ENCODE assay signal across 11 cellular contexts in the genomic region with DNA sequence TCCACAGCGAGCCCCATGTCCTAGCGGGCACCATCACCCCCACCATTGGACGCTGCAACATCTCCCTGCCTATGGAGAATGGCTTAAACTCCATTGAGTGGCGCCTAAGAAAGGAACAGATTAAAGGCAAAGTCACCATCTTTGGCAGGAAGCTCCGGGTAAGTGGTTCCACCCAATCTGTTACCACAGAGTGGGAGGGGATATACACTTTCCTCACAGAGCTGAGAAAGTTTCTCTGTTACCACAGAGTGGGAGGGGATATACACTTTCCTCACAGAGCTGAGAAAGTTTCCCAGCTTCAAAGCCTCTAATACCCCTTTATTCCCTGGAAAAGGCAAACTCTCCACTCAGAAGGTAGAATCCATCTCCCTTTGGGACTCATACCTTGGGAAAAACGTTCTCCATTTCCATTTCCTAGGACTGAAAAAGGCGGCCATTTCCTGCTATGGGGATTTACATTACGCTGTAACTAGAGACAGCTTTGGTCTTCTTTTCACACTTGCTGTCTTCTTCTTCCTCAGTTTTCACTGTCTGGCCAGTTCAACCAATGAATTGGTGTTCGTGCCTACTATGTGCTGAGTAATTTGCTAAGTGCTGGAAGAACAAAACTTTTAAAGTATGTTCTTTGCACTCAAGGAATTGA.
A peak's percentile ranks its signal among the peaks of the same experiment; 100 is the strongest.
DNase-seq lines count a peak whose midpoint lies in the region; ATAC-seq, FAIRE-seq and TF ChIP-seq lines count a peak whose summit lies in the region.
"Had no signal": no experiment of that assay in that cellular context is flagged by ENCODE, and none has a peak within 500 bp of the region (broad histone marks: within the 10 kb centered on the region; RNA-seq: fewer than 3 reads in every experiment).

No MANE protein-coding gene starts in this region.

- H3K9me3 Mint-ChIP-seq in activated naive CD8-positive, alpha-beta T cell treated with anti-CD3 and anti-CD28 coated beads, Interleukin-2, amount 10 ng/mL, durations not matched to agents 7 days and 5 days: no peaks in the 10 kb centered on the region

- H3K4me3 Mint-ChIP-seq in activated naive CD8-positive, alpha-beta T cell treated with anti-CD3 and anti-CD28 coated beads, Interleukin-2, amount 10 ng/mL, durations not matched to agents 7 days and 5 days: peak overlapping the region; percentile 56

- FAIRE-seq in RCC 7860 (lab: Jason Lieb, UNC): no peak

- CTCF ChIA-PET in GM10248 (lab: Yijun Ruan, JAX): interaction anchor here (4.5 kb wide), 1 partner anchor 9 kb away, joined by 20 read pairs; no protein-coding TSS in a partner anchor

- peaks cover 14% of the 10 kb centered on the region for H3K4me1 Mint-ChIP-seq in activated naive CD8-positive, alpha-beta T cell treated with anti-CD3 and anti-CD28 coated beads, Interleukin-2, amount 10 ng/mL, durations not matched to agents 7 days and 5 days

- ATAC-seq in GM19467 (IDR thresholded peaks at IDR 0.05; ENCODE audit: unreplicated experiment) (peak; percentile 100), HG03175 (IDR thresholded peaks at IDR 0.05; ENCODE audit: unreplicated experiment) (peak; percentile 100)
- peak; percentile 95 for ATAC-seq in activated naive CD8-positive, alpha-beta T cell treated with anti-CD3 and anti-CD28 coated beads, Interleukin-2, amount 10 ng/mL, durations not matched to agents 7 days and 5 days (ENCODE audit: low read depth)

- H3K27ac Mint-ChIP-seq in activated naive CD8-positive, alpha-beta T cell treated with anti-CD3 and anti-CD28 coated beads, Interleukin-2, amount 10 ng/mL, durations not matched to agents 7 days and 5 days: peak overlapping the region; percentile 51

- POLR2A ChIA-PET in GM10248 (lab: Yijun Ruan, JAX): no interaction called here
- POLR2A ChIA-PET in activated naive CD8-positive, alpha-beta T cell treated with anti-CD3 and anti-CD28 coated beads, Interleukin-2, amount 10 ng/mL, durations not matched to agents 7 days and 5 days (lab: Charles Lee): no interaction called here

- no peak for TF ChIP-seq CTCF in GM10248 (IDR thresholded peaks at IDR 0.05; ENCODE audit: control extremely low read depth, extremely low read depth, low read depth, missing control alignments)

- DNase-seq in GM10248 (ENCODE audit: extremely low spot score) (peak; percentile 32), RCC 7860 (ENCODE audit: low spot score) (no peak), iPS-NIHi11 (ENCODE audit: low spot score) (no peak), EL (no peak), hippocampal formation (lab: John Stamatoyannopoulos, UW) (no peak)
- DNase-seq in activated naive CD8-positive, alpha-beta T cell treated with anti-CD3 and anti-CD28 coated beads, Interleukin-2, amount 10 ng/mL, durations not matched to agents 7 days and 5 days: peak; percentile 26
- DNase-seq: activated effector memory CD4-positive, alpha-beta T cell treated with anti-CD3 and anti-CD28 coated beads, Interleukin-2, amount 50 U/mL, for 16 hours; kidney glomerular epithelial cell; NCI-H510A had no signal

- H3K27me3 Mint-ChIP-seq in activated naive CD8-positive, alpha-beta T cell treated with anti-CD3 and anti-CD28 coated beads, Interleukin-2, amount 10 ng/mL, durations not matched to agents 7 days and 5 days: peaks cover 2% of the 10 kb centered on the region

- H3K36me3 Mint-ChIP-seq in activated naive CD8-positive, alpha-beta T cell treated with anti-CD3 and anti-CD28 coated beads, Interleukin-2, amount 10 ng/mL, durations not matched to agents 7 days and 5 days: no peaks in the 10 kb centered on the region

Comparison
In these comparisons a context has a peak if more than half of its experiments do, and no peak if none do; other contexts are left out.
1. DNase-seq: peak in GM10248 (single experiment) and activated naive CD8-positive, alpha-beta T cell treated with anti-CD3 and anti-CD28 coated beads, Interleukin-2, amount 10 ng/mL, durations not matched to agents 7 days and 5 days (single experiment); none in RCC 7860 (single experiment), iPS-NIHi11 (single experiment), EL (single experiment) and hippocampal formation (0 of 2).
2. Peak in every context shown above with its lines, with median percentiles within 50 percentile points of each other: ATAC-seq.